In the genomic region with DNA sequence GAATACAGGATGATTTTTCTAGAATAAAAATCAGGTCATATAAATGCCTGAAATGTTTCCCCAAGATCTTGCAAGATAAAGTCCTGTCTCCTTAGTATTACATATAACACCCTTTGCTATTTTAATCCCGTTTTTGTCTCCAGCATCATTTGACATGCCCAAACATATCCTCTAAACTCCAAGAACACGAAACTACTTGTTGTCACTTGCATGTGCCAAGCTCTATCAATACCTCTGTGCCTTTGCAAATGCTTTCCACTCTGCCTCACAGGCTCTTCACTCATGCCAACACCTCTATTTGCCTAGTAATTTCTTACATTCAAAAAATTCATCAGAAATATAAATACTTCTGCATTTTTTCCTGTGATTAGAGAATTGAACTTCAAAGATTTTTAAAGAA, we compare ENCODE assay signal across 1 cellular context.
TF ChIP-seq lines count a peak whose summit lies in the region.

No MANE protein-coding gene starts in this region.

TF ChIP-seq in IMR-90, 13 proteins besides CTCF, POLR2A, EP300 and RAD21:
- TF ChIP-seq, protein P1, sequence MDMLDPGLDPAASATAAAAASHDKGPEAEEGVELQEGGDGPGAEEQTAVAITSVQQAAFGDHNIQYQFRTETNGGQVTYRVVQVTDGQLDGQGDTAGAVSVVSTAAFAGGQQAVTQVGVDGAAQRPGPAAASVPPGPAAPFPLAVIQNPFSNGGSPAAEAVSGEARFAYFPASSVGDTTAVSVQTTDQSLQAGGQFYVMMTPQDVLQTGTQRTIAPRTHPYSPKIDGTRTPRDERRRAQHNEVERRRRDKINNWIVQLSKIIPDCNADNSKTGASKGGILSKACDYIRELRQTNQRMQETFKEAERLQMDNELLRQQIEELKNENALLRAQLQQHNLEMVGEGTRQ (IDR thresholded peaks at IDR 0.05; ENCODE audit: low read depth, low read length): no peak
- TF ChIP-seq MAFK (IDR thresholded peaks at IDR 0.05; ENCODE audit: low read depth, low read length) (no peak), SMC3 (IDR thresholded peaks at IDR 0.05; ENCODE audit: low read depth, low read length) (no peak)
